ENCODE assay signal across 8 cellular contexts in the genomic region with DNA sequence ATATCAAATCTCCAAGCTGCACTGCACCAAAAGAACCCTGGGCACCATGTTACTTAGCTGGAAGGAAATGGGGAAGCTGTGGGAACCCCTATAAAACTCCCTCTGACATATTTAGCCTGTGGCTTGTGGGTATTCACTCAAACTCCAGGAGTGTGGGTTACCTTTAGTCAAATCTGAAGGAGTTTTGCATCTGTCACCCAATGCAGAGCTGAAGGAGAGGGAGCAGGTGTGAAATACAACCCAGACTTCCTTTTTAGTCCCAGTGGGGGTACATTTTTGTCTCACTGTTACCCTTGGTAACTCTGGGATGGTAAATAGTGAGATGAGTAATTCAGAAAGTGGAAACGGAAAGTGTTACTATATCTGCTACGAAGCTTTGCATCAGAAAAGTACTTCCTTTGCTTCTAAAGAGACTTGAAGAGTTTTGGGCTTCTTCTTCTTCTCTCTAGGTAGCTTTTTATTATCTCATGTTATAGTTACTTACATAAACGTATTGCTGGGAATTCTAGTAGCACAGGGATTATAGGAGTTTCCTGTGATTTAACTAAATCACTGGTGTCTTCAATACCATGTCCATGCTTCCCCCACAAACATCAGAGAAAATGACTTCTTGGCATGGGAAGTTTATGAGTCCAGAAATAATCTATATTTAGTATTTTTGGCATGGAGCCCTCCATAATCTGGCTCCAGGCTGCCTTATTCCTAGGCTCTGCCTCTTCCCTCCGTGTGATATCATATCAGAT.
DNase-seq lines count a peak whose midpoint lies in the region; ATAC-seq and TF ChIP-seq lines count a peak whose summit lies in the region.

No MANE protein-coding gene starts in this region.

- H2BK15ac ChIP-seq in mesendoderm (replicated peaks; ENCODE audit: low read depth) = no peak overlapping the region

- no peak overlapping the region for H3K4me2 ChIP-seq in mesendoderm (ENCODE audit: low read length)

- WGBS in mesendoderm (ENCODE audit: extremely low coverage, insufficient coverage, low lambda C conversion rate) = no CpG with 5 or more reads among the region's 4 CpGs
- 42 to 44% methylated on average over 4 of the region's 4 CpGs for WGBS in upper lobe of left lung, 2 donors

- H3K36me3 ChIP-seq in mesendoderm (ENCODE audit: control insufficient read depth, insufficient read depth, low read length) = no peaks in the 10 kb centered on the region
- no peaks in the 10 kb centered on the region for H3K36me3 ChIP-seq in upper lobe of left lung

- H3K9me3 ChIP-seq in upper lobe of left lung = no peaks in the 10 kb centered on the region

- H2BK5ac ChIP-seq in mesendoderm (ENCODE audit: low read length) = no peak overlapping the region

- H3K56ac ChIP-seq in mesendoderm (ENCODE audit: low read length) = no peak overlapping the region

- no peaks in the 10 kb centered on the region for H3K79me1 ChIP-seq in mesendoderm (ENCODE audit: low read length)

- no peak overlapping the region for H3K18ac ChIP-seq in mesendoderm (ENCODE audit: low read length)

- H4K5ac ChIP-seq in mesendoderm (ENCODE audit: low read length) = no peak overlapping the region

- no peaks in the 10 kb centered on the region for H3K79me2 ChIP-seq in mesendoderm (ENCODE audit: control insufficient read depth, insufficient read depth, low read length)

- no peak overlapping the region for H3K23ac ChIP-seq in mesendoderm (ENCODE audit: low read length)

- H2BK120ac ChIP-seq in mesendoderm (ENCODE audit: low read depth, low read length) = no peak overlapping the region

- no peak for TF ChIP-seq EP300 in upper lobe of left lung (IDR thresholded peaks at IDR 0.05)

- DNase-seq in activated CD8-positive, alpha-beta memory T cell treated with anti-CD3 and anti-CD28 coated beads for 24 hours = peak; percentile 73
- DNase-seq in activated CD8-positive, alpha-beta memory T cell treated with anti-CD3 and anti-CD28 coated beads, Interleukin-2, amount 50 U/mL, for 48 hours = no peak
- DNase-seq in NOMO-1 (lab: John Stamatoyannopoulos, UW; ENCODE audit: unreplicated experiment in 2 of 2) (peak; percentile 67 to 92), mesendoderm (peak; percentile 87), upper lobe of left lung (no peak), NCI-H524 treated with DMSO at 0.1 percent for 48 hours (lab: John Stamatoyannopoulos, UW) (no peak), DMS153 (lab: John Stamatoyannopoulos, UW) (no peak)

- no peak overlapping the region for H3K9ac ChIP-seq in mesendoderm (ENCODE audit: low read length)

- peak; percentile 74 for ATAC-seq in HG02973 (IDR thresholded peaks at IDR 0.05; ENCODE audit: unreplicated experiment)
- no peak for ATAC-seq in upper lobe of left lung (ENCODE audit: low FRiP score in 2 of 2)

- TF ChIP-seq POLR2A in upper lobe of left lung (IDR thresholded peaks at IDR 0.05) = no peak

- H3K27ac ChIP-seq in mesendoderm (ENCODE audit: low read depth, low read length) (no peak overlapping the region), upper lobe of left lung (no peak overlapping the region)

- H4K8ac ChIP-seq in mesendoderm (ENCODE audit: low read depth, low read length) = no peak overlapping the region

- H3K4ac ChIP-seq in mesendoderm (ENCODE audit: low read depth, low read length) = no peak overlapping the region

- H2AK5ac ChIP-seq in mesendoderm (ENCODE audit: low read length) = no peak overlapping the region

- H3K4me3 ChIP-seq in mesendoderm (ENCODE audit: low read length) (no peak overlapping the region), upper lobe of left lung (no peak overlapping the region)

- no peaks in the 10 kb centered on the region for H3K4me1 ChIP-seq in mesendoderm (ENCODE audit: control insufficient read depth, low read depth, low read length)
- no peaks in the 10 kb centered on the region for H3K4me1 ChIP-seq in upper lobe of left lung

- TF ChIP-seq CTCF in upper lobe of left lung (IDR thresholded peaks at IDR 0.05) = no peak

- H3K27me3 ChIP-seq in mesendoderm (ENCODE audit: insufficient read depth, low read length, poor library complexity) (no peaks in the 10 kb centered on the region), upper lobe of left lung (no peaks in the 10 kb centered on the region)

Comparison
In these comparisons a context has a peak if more than half of its experiments do, and no peak if none do; other contexts are left out.
1. DNase-seq: peak in activated CD8-positive, alpha-beta memory T cell treated with anti-CD3 and anti-CD28 coated beads for 24 hours (single experiment), NOMO-1 (2 of 2) and mesendoderm (single experiment); none in activated CD8-positive, alpha-beta memory T cell treated with anti-CD3 and anti-CD28 coated beads, Interleukin-2, amount 50 U/mL, for 48 hours (single experiment), upper lobe of left lung (0 of 2), NCI-H524 treated with DMSO at 0.1 percent for 48 hours (single experiment) and DMS153 (single experiment).